In the genomic region with DNA sequence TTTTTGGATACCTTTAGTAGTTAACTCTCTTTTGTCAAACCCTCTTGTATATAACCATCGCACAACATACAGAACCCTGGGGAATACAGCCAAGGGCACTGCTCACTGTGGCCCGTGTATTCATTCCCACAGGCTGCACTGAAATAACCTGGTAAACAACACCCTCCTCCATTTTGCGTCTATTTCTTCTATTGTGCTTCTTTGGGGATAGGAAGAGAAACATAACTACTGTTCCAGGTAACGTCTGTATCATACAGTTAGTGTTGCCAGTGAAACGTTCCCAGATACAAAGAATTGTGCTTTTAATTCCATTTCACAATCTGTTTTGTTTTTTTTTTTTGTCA, we compare ENCODE assay signal across 8 cellular contexts. TPM values are rescaled to one million over a fixed set of nuclear protein-coding genes. Genes with fewer than 3 reads are reported as not detected.
DNase-seq lines count a peak whose midpoint lies in the region; ATAC-seq and TF ChIP-seq lines count a peak whose summit lies in the region.

No MANE protein-coding gene starts in this region.

- H3K9me3 ChIP-seq in right lobe of liver = no peaks in the 10 kb centered on the region
- H3K9me3 ChIP-seq in effector memory CD4-positive, alpha-beta T cell (ENCODE audit: control insufficient read depth, low read length) = no peaks in the 10 kb centered on the region

- peaks cover 0 to 49% (median 24%) of the 10 kb centered on the region in 4 donors for H3K4me1 ChIP-seq in right lobe of liver
- peaks cover 15% of the 10 kb centered on the region for H3K4me1 ChIP-seq in effector memory CD4-positive, alpha-beta T cell (ENCODE audit: control insufficient read depth, insufficient read depth, low read length, poor library complexity, severe bottlenecking)

- H3K36me3 ChIP-seq in right lobe of liver = peaks cover 0 to 21% (median 0%) of the 10 kb centered on the region in 4 donors
- peaks cover 41% of the 10 kb centered on the region for H3K36me3 ChIP-seq in effector memory CD4-positive, alpha-beta T cell (ENCODE audit: control insufficient read depth, insufficient read depth, low read length)

- WGBS in right lobe of liver (ENCODE audit: insufficient coverage, low coverage, low lambda C conversion rate, missing lambda C conversion rate) = 35% methylated on average over 5 of the region's 5 CpGs

- no peak overlapping the region for H3K4me3 ChIP-seq in right lobe of liver
- H3K4me3 ChIP-seq in effector memory CD4-positive, alpha-beta T cell (ENCODE audit: insufficient read depth, low read depth, low read length, poor library complexity, severe bottlenecking) = no peak overlapping the region

- H3K4me3 Mint-ChIP-seq in T-helper 2 cell treated with Interferon-gamma antibody and Interleukin-4, amounts not matched to agents 5 μg/mL and 100 μg/mL, for 36 hours = no peak overlapping the region
- no peak overlapping the region for H3K4me3 Mint-ChIP-seq in activated naive CD8-positive, alpha-beta T cell treated with anti-CD3 and anti-CD28 coated beads, Interleukin-2, amount 10 ng/mL, durations not matched to agents 7 days and 5 days

- ATAC-seq in activated naive CD8-positive, alpha-beta T cell treated with anti-CD3 and anti-CD28 coated beads, Interleukin-2, amount 10 ng/mL, durations not matched to agents 7 days and 5 days (ENCODE audit: low read depth) = no peak
- ATAC-seq in right lobe of liver = no peak

- TF ChIP-seq CTCF in right lobe of liver (IDR thresholded peaks at IDR 0.05) = no peak

- H3K27ac Mint-ChIP-seq in T-helper 2 cell treated with Interferon-gamma antibody and Interleukin-4, amounts not matched to agents 5 μg/mL and 100 μg/mL, for 36 hours = peak overlapping the region; percentile 67
- peak overlapping the region; percentile 62 for H3K27ac Mint-ChIP-seq in activated naive CD8-positive, alpha-beta T cell treated with anti-CD3 and anti-CD28 coated beads, Interleukin-2, amount 10 ng/mL, durations not matched to agents 7 days and 5 days

- no peak for TF ChIP-seq POLR2A in right lobe of liver (IDR thresholded peaks at IDR 0.05)

- H3K27ac ChIP-seq in right lobe of liver (peak overlapping the region; percentile 41 to 78 (median 67)), temporal lobe (ENCODE audit: low read depth, low read length) (peak overlapping the region; percentile 65)
- H3K27ac ChIP-seq in effector memory CD4-positive, alpha-beta T cell (ENCODE audit: insufficient read depth, low read length, poor library complexity, severe bottlenecking) = no peak overlapping the region

- H3K27me3 ChIP-seq in right lobe of liver = no peaks in the 10 kb centered on the region
- no peaks in the 10 kb centered on the region for H3K27me3 ChIP-seq in effector memory CD4-positive, alpha-beta T cell (replicated peaks; ENCODE audit: control insufficient read depth, insufficient read depth, low read length, poor library complexity, severe bottlenecking)

- DNase-seq in T-helper 2 cell treated with Interferon-gamma antibody and Interleukin-4, amounts not matched to agents 5 μg/mL and 100 μg/mL, for 36 hours (ENCODE audit: low spot score) = no peak
- DNase-seq in T-helper 2 cell = no peak
- no peak for DNase-seq in activated naive CD8-positive, alpha-beta T cell treated with anti-CD3 and anti-CD28 coated beads, Interleukin-2, amount 10 ng/mL, durations not matched to agents 7 days and 5 days
- no peak for DNase-seq in right lobe of liver
- no peak for DNase-seq in effector memory CD4-positive, alpha-beta T cell
- DNase-seq in medulla oblongata (ENCODE audit: extremely low spot score) = no peak
- DNase-seq in kidney tubule cell (ENCODE audit: low spot score) = no peak

- POLR2A ChIA-PET in activated naive CD8-positive, alpha-beta T cell treated with anti-CD3 and anti-CD28 coated beads, Interleukin-2, amount 10 ng/mL, durations not matched to agents 7 days and 5 days (lab: Charles Lee) = no interaction called here

- no peaks in the 10 kb centered on the region for H3K9me3 Mint-ChIP-seq in T-helper 2 cell treated with Interferon-gamma antibody and Interleukin-4, amounts not matched to agents 5 μg/mL and 100 μg/mL, for 36 hours
- H3K9me3 Mint-ChIP-seq in activated naive CD8-positive, alpha-beta T cell treated with anti-CD3 and anti-CD28 coated beads, Interleukin-2, amount 10 ng/mL, durations not matched to agents 7 days and 5 days = no peaks in the 10 kb centered on the region

- peaks cover 39% of the 10 kb centered on the region for H3K4me1 Mint-ChIP-seq in T-helper 2 cell treated with Interferon-gamma antibody and Interleukin-4, amounts not matched to agents 5 μg/mL and 100 μg/mL, for 36 hours (ENCODE audit: low read depth)
- peaks cover 35% of the 10 kb centered on the region for H3K4me1 Mint-ChIP-seq in activated naive CD8-positive, alpha-beta T cell treated with anti-CD3 and anti-CD28 coated beads, Interleukin-2, amount 10 ng/mL, durations not matched to agents 7 days and 5 days

- intact Hi-C loops in right lobe of liver (cut with DNase I) = no loop called here

- peaks cover 65% of the 10 kb centered on the region for H3K36me3 Mint-ChIP-seq in T-helper 2 cell treated with Interferon-gamma antibody and Interleukin-4, amounts not matched to agents 5 μg/mL and 100 μg/mL, for 36 hours (ENCODE audit: low read depth)
- H3K36me3 Mint-ChIP-seq in activated naive CD8-positive, alpha-beta T cell treated with anti-CD3 and anti-CD28 coated beads, Interleukin-2, amount 10 ng/mL, durations not matched to agents 7 days and 5 days = peaks cover 35% of the 10 kb centered on the region

- H3K27me3 Mint-ChIP-seq in T-helper 2 cell treated with Interferon-gamma antibody and Interleukin-4, amounts not matched to agents 5 μg/mL and 100 μg/mL, for 36 hours (ENCODE audit: low read depth) = no peaks in the 10 kb centered on the region
- H3K27me3 Mint-ChIP-seq in activated naive CD8-positive, alpha-beta T cell treated with anti-CD3 and anti-CD28 coated beads, Interleukin-2, amount 10 ng/mL, durations not matched to agents 7 days and 5 days = no peaks in the 10 kb centered on the region

RNA-seq across cellular contexts. Expression of a gene that starts 9.6 kb away (rescaled TPM):
- 10 to 100 TPM; 22.1 to 23.2 TPM for total RNA-seq in activated naive CD8-positive, alpha-beta T cell treated with anti-CD3 and anti-CD28 coated beads, Interleukin-2, amount 10 ng/mL, durations not matched to agents 7 days and 5 days
- total RNA-seq in right lobe of liver = 10 to 100 TPM in 1 of 6 experiments, 1 to 10 TPM in 5; 3.0 to 10.1 (median 6.4) TPM
- total RNA-seq in temporal lobe = 62.4 TPM

RNA-seq across cellular contexts. Expression of a gene that starts 39.5 kb away (rescaled TPM):
- total RNA-seq in activated naive CD8-positive, alpha-beta T cell treated with anti-CD3 and anti-CD28 coated beads, Interleukin-2, amount 10 ng/mL, durations not matched to agents 7 days and 5 days = 10 to 100 TPM; 85.8 to 88.8 TPM
- total RNA-seq in right lobe of liver (10 to 100 TPM; 14.4 to 33.7 (median 24.6) TPM), temporal lobe (23.1 TPM)

RNA-seq across cellular contexts. Expression of a gene that starts 42.5 kb away (rescaled TPM):
- 100 to 1,000 TPM; 101 to 103 TPM for total RNA-seq in activated naive CD8-positive, alpha-beta T cell treated with anti-CD3 and anti-CD28 coated beads, Interleukin-2, amount 10 ng/mL, durations not matched to agents 7 days and 5 days
- total RNA-seq in right lobe of liver = 10 to 100 TPM; 13.3 to 24.8 (median 16.8) TPM
- 28.0 TPM for total RNA-seq in temporal lobe
